In genomic region chr12:6494968-6495367, GRCh38 we compare ENCODE assay signal across 1 cellular context.
TF ChIP-seq lines count a peak whose summit lies in the region.

No MANE protein-coding gene starts in this region.

TF ChIP-seq in K562, 482 proteins besides CTCF, POLR2A, EP300 and RAD21:
- TF ChIP-seq MEIS2 (IDR thresholded peaks at IDR 0.05; ENCODE audit: partially characterized antibody) (peak; percentile 25), CEBPB (tag; IDR thresholded peaks at IDR 0.05) (peak; percentile 90), CEBPG (CRISPR knock-in tag; IDR thresholded peaks at IDR 0.05) (peak; percentile 47; the same call in 1 of the 2 replicates), CEBPG (tag; conservative IDR thresholded peaks at IDR 0.05 in 1 of 2, IDR thresholded peaks at IDR 0.05 in 1 of 2) (peak in 1 of 2 experiments; percentile 59; a peak in 1 of 4 replicates), PKNOX1 (IDR thresholded peaks at IDR 0.05) (peak; percentile 79), ZBTB12 (CRISPR knock-in tag; IDR thresholded peaks at IDR 0.05) (no peak), SUPT5H (IDR thresholded peaks at IDR 0.05) (0 out of 2 replicates have a peak, but pooled peaks have one; percentile 12), CBX1 (IDR thresholded peaks at IDR 0.05; ENCODE audit: low read depth) (no peak)
